12 cellular contexts compared by ENCODE assay signal in the genomic region with DNA sequence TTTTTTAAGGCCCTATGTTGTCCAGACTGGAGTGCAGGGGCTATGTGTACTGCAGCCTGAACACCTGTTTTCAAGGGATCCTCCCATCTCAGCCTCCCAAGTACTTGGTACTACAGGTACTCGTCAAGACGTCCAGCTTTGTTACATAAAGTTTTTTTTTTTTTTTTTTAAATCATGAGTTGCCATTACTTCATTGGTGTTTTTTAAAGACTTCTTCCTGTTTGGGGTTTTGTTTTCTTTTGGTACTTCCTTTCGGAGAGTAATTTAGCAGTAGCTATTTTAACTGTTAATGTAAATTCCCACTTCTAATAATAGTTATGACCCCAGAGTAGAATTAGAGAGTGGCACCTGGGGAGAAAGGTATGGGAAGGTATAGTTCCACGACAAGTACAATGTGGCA. TPM values are rescaled to one million over a fixed set of nuclear protein-coding genes. Genes with fewer than 3 reads are reported as not detected.
DNase-seq lines count a peak whose midpoint lies in the region; ATAC-seq and TF ChIP-seq lines count a peak whose summit lies in the region.
"Had no signal": no experiment of that assay in that cellular context is flagged by ENCODE, and none has a peak within 500 bp of the region (broad histone marks: within the 10 kb centered on the region; RNA-seq: fewer than 3 reads in every experiment).

No MANE protein-coding gene starts in this region.

- peaks cover 91% of the 10 kb centered on the region for H3K36me3 Mint-ChIP-seq in activated naive CD8-positive, alpha-beta T cell treated with anti-CD3 and anti-CD28 coated beads, Interleukin-2, amount 50 U/mL, for 24 hours (ENCODE audit: low read depth)
- peaks cover 70% of the 10 kb centered on the region for H3K36me3 Mint-ChIP-seq in osteocyte (ENCODE audit: unreplicated experiment)

- peaks cover 5% of the 10 kb centered on the region for H3K9me3 Mint-ChIP-seq in activated naive CD8-positive, alpha-beta T cell treated with anti-CD3 and anti-CD28 coated beads, Interleukin-2, amount 50 U/mL, for 24 hours
- H3K9me3 Mint-ChIP-seq in osteocyte (ENCODE audit: unreplicated experiment), result peaks cover 4% of the 10 kb centered on the region

- no peaks in the 10 kb centered on the region for H3K27me3 Mint-ChIP-seq in activated naive CD8-positive, alpha-beta T cell treated with anti-CD3 and anti-CD28 coated beads, Interleukin-2, amount 50 U/mL, for 24 hours
- no peaks in the 10 kb centered on the region for H3K27me3 Mint-ChIP-seq in osteocyte (ENCODE audit: unreplicated experiment)

- peak; percentile 30 for DNase-seq in GM10248 (ENCODE audit: extremely low spot score)
- no peak for DNase-seq in activated naive CD8-positive, alpha-beta T cell treated with anti-CD3 and anti-CD28 coated beads, Interleukin-2, amount 50 U/mL, for 24 hours
- no peak for DNase-seq in osteocyte (ENCODE audit: extremely low spot score, unreplicated experiment)
- no peak for DNase-seq in sciatic nerve (ENCODE audit: low spot score)
- no peak for DNase-seq in stimulated activated CD4-positive, alpha-beta T cell treated with anti-CD3 and anti-CD28 coated beads, Interleukin-1b, Interleukin-23, amount 100 ng/mL, for 48 hours
- DNase-seq: anterior cingulate cortex, DMS153, hypothalamus, mesendoderm, NCI-H2107 had no signal

- peaks cover 65% of the 10 kb centered on the region for H3K4me1 Mint-ChIP-seq in activated naive CD8-positive, alpha-beta T cell treated with anti-CD3 and anti-CD28 coated beads, Interleukin-2, amount 50 U/mL, for 24 hours
- H3K4me1 Mint-ChIP-seq in osteocyte (ENCODE audit: unreplicated experiment), result peaks cover 33% of the 10 kb centered on the region

- ATAC-seq in HG02642 (IDR thresholded peaks at IDR 0.05; ENCODE audit: poor library complexity, unreplicated experiment) (peak; percentile 49), HG03442 (IDR thresholded peaks at IDR 0.05; ENCODE audit: unreplicated experiment) (no peak), sciatic nerve (no peak)
- ATAC-seq in activated naive CD8-positive, alpha-beta T cell treated with anti-CD3 and anti-CD28 coated beads, Interleukin-2, amount 50 U/mL, for 24 hours, result no peak

- H3K27ac Mint-ChIP-seq in activated naive CD8-positive, alpha-beta T cell treated with anti-CD3 and anti-CD28 coated beads, Interleukin-2, amount 50 U/mL, for 24 hours, result peak overlapping the region; percentile 55
- H3K27ac Mint-ChIP-seq in osteocyte (ENCODE audit: unreplicated experiment), result peak overlapping the region; percentile 45

- CTCF ChIA-PET in GM10248 (lab: Yijun Ruan, JAX), result interaction anchor here (1.6 to 4.6 kb wide), 5 partner anchors 9 to 21 kb away, joined by 3 to 17 read pairs (median 6); no protein-coding TSS in a partner anchor

- TF ChIP-seq CTCF in GM10248 (IDR thresholded peaks at IDR 0.05; ENCODE audit: control extremely low read depth, extremely low read depth, low read depth, missing control alignments) (no peak), osteocyte (IDR thresholded peaks at IDR 0.05) (no peak)

- intact Hi-C loops in sciatic nerve (cut with DNase I), result no loop called here

- H3K4me3 Mint-ChIP-seq in activated naive CD8-positive, alpha-beta T cell treated with anti-CD3 and anti-CD28 coated beads, Interleukin-2, amount 50 U/mL, for 24 hours, result peak overlapping the region; percentile 78
- peak overlapping the region; percentile 14 for H3K4me3 Mint-ChIP-seq in osteocyte (ENCODE audit: unreplicated experiment)

- POLR2A ChIA-PET in GM10248 (lab: Yijun Ruan, JAX), result interaction anchor here (0.6 to 1.5 kb wide), 9 partner anchors 9 to 1994 kb away, joined by 3 to 9 read pairs (median 6); a partner anchor contains a TSS

RNA-seq across cellular contexts. Expression of a gene that starts 10.5 kb away (rescaled TPM):
- 48.1 and 51.6 TPM in 2 replicates for total RNA-seq in osteocyte
- 40.7 TPM for total RNA-seq in sciatic nerve

RNA-seq across cellular contexts. Expression of a gene that starts 48.1 kb away (rescaled TPM):
- total RNA-seq in osteocyte (30.5 and 34.1 TPM in 2 replicates), sciatic nerve (31.2 TPM)
